ENCODE assay signal across 8 cellular contexts in genomic region chr17:73998246-73999220, GRCh38.
DNase-seq lines count a peak whose midpoint lies in the region; ATAC-seq and TF ChIP-seq lines count a peak whose summit lies in the region.

No MANE protein-coding gene starts in this region.

- intact Hi-C loops in right cardiac atrium (cut with DNase I), result no loop called here

- DNase-seq in RPMI8226, result peak; percentile 73
- DNase-seq in activated naive CD4-positive, alpha-beta T cell (lab: John Stamatoyannopoulos, UW), result peak; percentile 27 to 69 (median 47)
- peak in 2 of 3 donors; percentile 67 to 72 for DNase-seq in right cardiac atrium
- peak; percentile 19 to 20 for DNase-seq in stimulated activated CD4-positive, alpha-beta T cell treated with anti-CD3 and anti-CD28 coated beads, Interleukin-1b, Interleukin-23, amount 100 ng/mL, for 1 hour (ENCODE audit: low read depth in 2 of 2)

- TF ChIP-seq CTCF in GM12874 (IDR thresholded peaks at IDR 0.05; ENCODE audit: insufficient read depth, low read depth, low read length), result peak; percentile 87

- ATAC-seq in HG03354 (IDR thresholded peaks at IDR 0.05; ENCODE audit: poor library complexity, severe bottlenecking, unreplicated experiment) (peak; percentile 71), right cardiac atrium (peak; percentile 52 to 68), GM21360 (IDR thresholded peaks at IDR 0.05; ENCODE audit: unreplicated experiment) (no peak), GM18907 (IDR thresholded peaks at IDR 0.05; ENCODE audit: unreplicated experiment) (no peak)

- no peak overlapping the region for H3K4me3 ChIP-seq in right cardiac atrium (ENCODE audit: low read length)

- no peaks in the 10 kb centered on the region for H3K4me1 ChIP-seq in right cardiac atrium (ENCODE audit: control insufficient read depth, insufficient read depth, low read length)

- H3K27ac ChIP-seq in right cardiac atrium (ENCODE audit: low read length), result no peak overlapping the region

- no peaks in the 10 kb centered on the region for H3K9me3 ChIP-seq in right cardiac atrium (ENCODE audit: control insufficient read depth, low read length)

- WGBS in right cardiac atrium, result 16% methylated on average over 20 of the region's 20 CpGs

- H3K27me3 ChIP-seq in right cardiac atrium (ENCODE audit: control insufficient read depth, insufficient read depth), result no peaks in the 10 kb centered on the region

Comparison
In these comparisons a context has a peak if more than half of its experiments do, and no peak if none do; other contexts are left out.
1. ATAC-seq: peak in HG03354 (single experiment) and right cardiac atrium (2 of 2); none in GM21360 (single experiment) and GM18907 (single experiment).
2. DNase-seq: peak in every context shown above with its lines; median percentile 73 in RPMI8226; 70 in right cardiac atrium; 47 in activated naive CD4-positive, alpha-beta T cell; 20 in stimulated activated CD4-positive, alpha-beta T cell treated with anti-CD3 and anti-CD28 coated beads, Interleukin-1b, Interleukin-23, amount 100 ng/mL, for 1 hour.